ENCODE assay signal across 9 cellular contexts in genomic region chr17:2571523-2572303, GRCh38. TPM values are rescaled to one million over a fixed set of nuclear protein-coding genes. Genes with fewer than 3 reads are reported as not detected.
A peak's percentile ranks its signal among the peaks of the same experiment; 100 is the strongest.
DNase-seq lines count a peak whose midpoint lies in the region; ATAC-seq lines count a peak whose summit lies in the region.
"Had no signal": no experiment of that assay in that cellular context is flagged by ENCODE, and none has a peak within 500 bp of the region (broad histone marks: within the 10 kb centered on the region; RNA-seq: fewer than 3 reads in every experiment).

No MANE protein-coding gene starts in this region.

- no peaks in the 10 kb centered on the region for H3K36me3 Mint-ChIP-seq in activated naive CD8-positive, alpha-beta T cell treated with anti-CD3 and anti-CD28 coated beads, Interleukin-2, amount 10 ng/mL, durations not matched to agents 7 days and 5 days
- H3K36me3 Mint-ChIP-seq in activated naive CD8-positive, alpha-beta T cell treated with anti-CD3 and anti-CD28 coated beads, Interleukin-2, amount 50 U/mL, for 24 hours (ENCODE audit: low read depth), result no peaks in the 10 kb centered on the region
- peaks cover 3% of the 10 kb centered on the region for H3K36me3 Mint-ChIP-seq in IgD-negative memory B cell
- H3K36me3 Mint-ChIP-seq in stimulated activated naive B cell treated with anti-CD40 and anti-IgM and Interleukin-4, amounts not matched to agents 10 μg/mL and 1 μg/mL and 100 μg/mL, for 72 hours, result no peaks in the 10 kb centered on the region

- POLR2A ChIA-PET in activated naive CD8-positive, alpha-beta T cell treated with anti-CD3 and anti-CD28 coated beads, Interleukin-2, amount 10 ng/mL, durations not matched to agents 7 days and 5 days (lab: Charles Lee), result interaction anchor here (0.7 kb wide), 1 partner anchor 1422 kb away, joined by 3 read pairs; no protein-coding TSS in a partner anchor

- no peaks in the 10 kb centered on the region for H3K9me3 Mint-ChIP-seq in activated naive CD8-positive, alpha-beta T cell treated with anti-CD3 and anti-CD28 coated beads, Interleukin-2, amount 10 ng/mL, durations not matched to agents 7 days and 5 days
- H3K9me3 Mint-ChIP-seq in activated naive CD8-positive, alpha-beta T cell treated with anti-CD3 and anti-CD28 coated beads, Interleukin-2, amount 50 U/mL, for 24 hours, result no peaks in the 10 kb centered on the region
- no peaks in the 10 kb centered on the region for H3K9me3 Mint-ChIP-seq in IgD-negative memory B cell
- H3K9me3 Mint-ChIP-seq in stimulated activated naive B cell treated with anti-CD40 and anti-IgM and Interleukin-4, amounts not matched to agents 10 μg/mL and 1 μg/mL and 100 μg/mL, for 72 hours, result no peaks in the 10 kb centered on the region

- DNase-seq in activated naive CD8-positive, alpha-beta T cell treated with anti-CD3 and anti-CD28 coated beads, Interleukin-2, amount 10 ng/mL, durations not matched to agents 7 days and 5 days, result no peak
- no peak for DNase-seq in activated naive CD8-positive, alpha-beta T cell treated with anti-CD3 and anti-CD28 coated beads, Interleukin-2, amount 50 U/mL, for 24 hours
- DNase-seq in stimulated activated naive B cell treated with anti-CD40 and anti-IgM and Interleukin-4, amounts not matched to agents 10 μg/mL and 1 μg/mL and 100 μg/mL, for 72 hours, result no peak
- DNase-seq in activated gamma-delta T cell (lab: John Stamatoyannopoulos, UW) (no peak), DMS79 (lab: John Stamatoyannopoulos, UW) (no peak), left cardiac atrium (no peak)
- DNase-seq: anterior cingulate cortex had no signal

- intact Hi-C loops in left cardiac atrium (cut with DNase I), result no loop called here

- no peak overlapping the region for H3K4me3 Mint-ChIP-seq in activated naive CD8-positive, alpha-beta T cell treated with anti-CD3 and anti-CD28 coated beads, Interleukin-2, amount 10 ng/mL, durations not matched to agents 7 days and 5 days
- no peak overlapping the region for H3K4me3 Mint-ChIP-seq in activated naive CD8-positive, alpha-beta T cell treated with anti-CD3 and anti-CD28 coated beads, Interleukin-2, amount 50 U/mL, for 24 hours
- H3K4me3 Mint-ChIP-seq in IgD-negative memory B cell, result peak overlapping the region; percentile 37 to 94 (median 84)
- H3K4me3 Mint-ChIP-seq in stimulated activated naive B cell treated with anti-CD40 and anti-IgM and Interleukin-4, amounts not matched to agents 10 μg/mL and 1 μg/mL and 100 μg/mL, for 72 hours, result peak overlapping the region in 1 of 2 donors; percentile 14

- peaks cover 2% of the 10 kb centered on the region for H3K27me3 Mint-ChIP-seq in activated naive CD8-positive, alpha-beta T cell treated with anti-CD3 and anti-CD28 coated beads, Interleukin-2, amount 10 ng/mL, durations not matched to agents 7 days and 5 days
- H3K27me3 Mint-ChIP-seq in activated naive CD8-positive, alpha-beta T cell treated with anti-CD3 and anti-CD28 coated beads, Interleukin-2, amount 50 U/mL, for 24 hours, result no peaks in the 10 kb centered on the region
- H3K27me3 Mint-ChIP-seq in IgD-negative memory B cell, result no peaks in the 10 kb centered on the region
- H3K27me3 Mint-ChIP-seq in stimulated activated naive B cell treated with anti-CD40 and anti-IgM and Interleukin-4, amounts not matched to agents 10 μg/mL and 1 μg/mL and 100 μg/mL, for 72 hours, result peaks cover 0 to 4% of the 10 kb centered on the region in 2 donors

- H3K4me1 Mint-ChIP-seq in activated naive CD8-positive, alpha-beta T cell treated with anti-CD3 and anti-CD28 coated beads, Interleukin-2, amount 10 ng/mL, durations not matched to agents 7 days and 5 days, result no peaks in the 10 kb centered on the region
- peaks cover 8% of the 10 kb centered on the region for H3K4me1 Mint-ChIP-seq in activated naive CD8-positive, alpha-beta T cell treated with anti-CD3 and anti-CD28 coated beads, Interleukin-2, amount 50 U/mL, for 24 hours
- H3K4me1 Mint-ChIP-seq in IgD-negative memory B cell, result peaks cover 14 to 18% (median 14%) of the 10 kb centered on the region in 3 donors
- H3K4me1 Mint-ChIP-seq in stimulated activated naive B cell treated with anti-CD40 and anti-IgM and Interleukin-4, amounts not matched to agents 10 μg/mL and 1 μg/mL and 100 μg/mL, for 72 hours, result peaks cover 5 to 11% of the 10 kb centered on the region in 2 donors

- peak; percentile 14 for ATAC-seq in activated naive CD8-positive, alpha-beta T cell treated with anti-CD3 and anti-CD28 coated beads, Interleukin-2, amount 10 ng/mL, durations not matched to agents 7 days and 5 days (ENCODE audit: low read depth)
- no peak for ATAC-seq in activated naive CD8-positive, alpha-beta T cell treated with anti-CD3 and anti-CD28 coated beads, Interleukin-2, amount 50 U/mL, for 24 hours
- ATAC-seq in HG02588 (IDR thresholded peaks at IDR 0.05; ENCODE audit: unreplicated experiment) (peak; percentile 71), left cardiac atrium (no peak)
- ATAC-seq in stimulated activated naive B cell treated with anti-CD40 and anti-IgM and Interleukin-4, amounts not matched to agents 10 μg/mL and 1 μg/mL and 100 μg/mL, for 72 hours (replicated peaks), result peak; percentile 95 to 97

- H3K27ac Mint-ChIP-seq in activated naive CD8-positive, alpha-beta T cell treated with anti-CD3 and anti-CD28 coated beads, Interleukin-2, amount 10 ng/mL, durations not matched to agents 7 days and 5 days, result no peak overlapping the region
- H3K27ac Mint-ChIP-seq in activated naive CD8-positive, alpha-beta T cell treated with anti-CD3 and anti-CD28 coated beads, Interleukin-2, amount 50 U/mL, for 24 hours, result no peak overlapping the region
- peak overlapping the region in 2 of 3 donors; percentile 76 to 81 for H3K27ac Mint-ChIP-seq in IgD-negative memory B cell
- peak overlapping the region; percentile 42 for H3K27ac Mint-ChIP-seq in stimulated activated naive B cell treated with anti-CD40 and anti-IgM and Interleukin-4, amounts not matched to agents 10 μg/mL and 1 μg/mL and 100 μg/mL, for 72 hours

RNA-seq across cellular contexts. Expression of gene PAFAH1B1, which starts 21.7 kb away (rescaled TPM):
- 100 to 1,000 TPM; 151 to 171 TPM for total RNA-seq in activated naive CD8-positive, alpha-beta T cell treated with anti-CD3 and anti-CD28 coated beads, Interleukin-2, amount 10 ng/mL, durations not matched to agents 7 days and 5 days
- 17.8 TPM for polyA plus RNA-seq in IgD-negative memory B cell
- 100 to 1,000 TPM in 1 of 2 donors, 10 to 100 TPM in 1; 84.0 to 120 TPM for total RNA-seq in left cardiac atrium

Comparison
In these comparisons a context has a peak if more than half of its experiments do, and no peak if none do; other contexts are left out.
1. ATAC-seq: peak in activated naive CD8-positive, alpha-beta T cell treated with anti-CD3 and anti-CD28 coated beads, Interleukin-2, amount 10 ng/mL, durations not matched to agents 7 days and 5 days (single experiment), HG02588 (single experiment) and stimulated activated naive B cell treated with anti-CD40 and anti-IgM and Interleukin-4, amounts not matched to agents 10 μg/mL and 1 μg/mL and 100 μg/mL, for 72 hours (2 of 2); none in activated naive CD8-positive, alpha-beta T cell treated with anti-CD3 and anti-CD28 coated beads, Interleukin-2, amount 50 U/mL, for 24 hours (single experiment) and left cardiac atrium (0 of 2).
2. H3K27ac Mint-ChIP-seq: peak in IgD-negative memory B cell (2 of 3) and stimulated activated naive B cell treated with anti-CD40 and anti-IgM and Interleukin-4, amounts not matched to agents 10 μg/mL and 1 μg/mL and 100 μg/mL, for 72 hours (single experiment); none in activated naive CD8-positive, alpha-beta T cell treated with anti-CD3 and anti-CD28 coated beads, Interleukin-2, amount 10 ng/mL, durations not matched to agents 7 days and 5 days (single experiment) and activated naive CD8-positive, alpha-beta T cell treated with anti-CD3 and anti-CD28 coated beads, Interleukin-2, amount 50 U/mL, for 24 hours (single experiment).
3. H3K4me3 Mint-ChIP-seq: peak in IgD-negative memory B cell (4 of 4); none in activated naive CD8-positive, alpha-beta T cell treated with anti-CD3 and anti-CD28 coated beads, Interleukin-2, amount 10 ng/mL, durations not matched to agents 7 days and 5 days (single experiment) and activated naive CD8-positive, alpha-beta T cell treated with anti-CD3 and anti-CD28 coated beads, Interleukin-2, amount 50 U/mL, for 24 hours (single experiment).